In genomic region chr1:199015799-199016198, GRCh38 we compare ENCODE assay signal across 19 cellular contexts.
A peak's percentile ranks its signal among the peaks of the same experiment; 100 is the strongest.
DNase-seq lines count a peak whose midpoint lies in the region; ATAC-seq and TF ChIP-seq lines count a peak whose summit lies in the region.
"Had no signal": no experiment of that assay in that cellular context is flagged by ENCODE, and none has a peak within 500 bp of the region (broad histone marks: within the 10 kb centered on the region; RNA-seq: fewer than 3 reads in every experiment).

No MANE protein-coding gene starts in this region.

- no peak overlapping the region for H2BK120ac ChIP-seq in mesenchymal stem cell (ENCODE audit: low read depth, low read length)

- peaks cover 21% of the 10 kb centered on the region for H3K4me1 Mint-ChIP-seq in stimulated activated naive CD8-positive, alpha-beta T cell treated with anti-CD3 and anti-CD28 coated beads, Interleukin-15, amount 100 ng/mL, for 72 hours
- peaks cover 3 to 5% of the 10 kb centered on the region in 2 donors for H3K4me1 Mint-ChIP-seq in effector memory CD8-positive, alpha-beta T cell (ENCODE audit: low read depth in 2 of 2)

- peaks cover 8% of the 10 kb centered on the region; the same call in 1 of the 2 replicates for H3K36me3 ChIP-seq in KOPT-K1 (ENCODE audit: insufficient read depth, low read length)
- no peaks in the 10 kb centered on the region for H3K36me3 ChIP-seq in mesenchymal stem cell (ENCODE audit: control insufficient read depth in 1 of 2, insufficient read depth in 2 of 2, low read depth in 1 of 2, low read length in 2 of 2)
- no peaks in the 10 kb centered on the region for H3K36me3 ChIP-seq in aorta (ENCODE audit: control insufficient read depth in 1 of 2, insufficient read depth in 2 of 2, low read length in 1 of 2)

- no peak for TF ChIP-seq CTCF in foreskin keratinocyte (conservative IDR thresholded peaks at IDR 0.05)

- H3K14ac ChIP-seq in mesenchymal stem cell (ENCODE audit: low read length in 2 of 2), result no peak overlapping the region

- peak; percentile 72 for ATAC-seq in stimulated activated naive CD8-positive, alpha-beta T cell treated with anti-CD3 and anti-CD28 coated beads, Interleukin-15, Interleukin-2, amounts not matched to agents 100 U/mL and 50 U/mL, for 24 hours
- no peak for ATAC-seq in stimulated activated naive CD8-positive, alpha-beta T cell treated with anti-CD3 and anti-CD28 coated beads, Interleukin-15, amount 100 ng/mL, for 72 hours
- ATAC-seq in aorta (ENCODE audit: low FRiP score) (no peak), foreskin keratinocyte (no peak)
- ATAC-seq in effector memory CD8-positive, alpha-beta T cell (replicated peaks), result no peak
- ATAC-seq: A549 had no signal

- no peaks in the 10 kb centered on the region for H3K9me3 Mint-ChIP-seq in stimulated activated naive CD8-positive, alpha-beta T cell treated with anti-CD3 and anti-CD28 coated beads, Interleukin-15, amount 100 ng/mL, for 72 hours
- no peaks in the 10 kb centered on the region for H3K9me3 Mint-ChIP-seq in effector memory CD8-positive, alpha-beta T cell
- H3K9me3 Mint-ChIP-seq: CD4-positive, alpha-beta memory T cell had no signal

- no peak overlapping the region for H2BK5ac ChIP-seq in mesenchymal stem cell (ENCODE audit: low read depth, low read length, poor library complexity, severe bottlenecking)

- H2AK5ac ChIP-seq in mesenchymal stem cell (ENCODE audit: low read length, severe bottlenecking), result no peak overlapping the region

- H3K4me3 Mint-ChIP-seq in stimulated activated naive CD8-positive, alpha-beta T cell treated with anti-CD3 and anti-CD28 coated beads, Interleukin-15, amount 100 ng/mL, for 72 hours, result no peak overlapping the region
- no peak overlapping the region for H3K4me3 Mint-ChIP-seq in effector memory CD8-positive, alpha-beta T cell
- H3K4me3 Mint-ChIP-seq: CD4-positive, alpha-beta memory T cell had no signal

- no peak overlapping the region for H3K27ac Mint-ChIP-seq in stimulated activated naive CD8-positive, alpha-beta T cell treated with anti-CD3 and anti-CD28 coated beads, Interleukin-15, amount 100 ng/mL, for 72 hours
- H3K27ac Mint-ChIP-seq in effector memory CD8-positive, alpha-beta T cell, result no peak overlapping the region
- H3K27ac Mint-ChIP-seq: CD4-positive, alpha-beta memory T cell had no signal

- no peak overlapping the region for H3K4me3 ChIP-seq in mesenchymal stem cell (ENCODE audit: insufficient read depth in 1 of 2, low read depth in 1 of 2, low read length in 2 of 2)
- no peak overlapping the region for H3K4me3 ChIP-seq in aorta (ENCODE audit: low read length in 2 of 2)
- H3K4me3 ChIP-seq: A549 had no signal

- no peaks in the 10 kb centered on the region for H3K27me3 ChIP-seq in mesenchymal stem cell (ENCODE audit: control insufficient read depth in 1 of 2, insufficient read depth in 1 of 2, low read length in 2 of 2)
- H3K27me3 ChIP-seq in aorta (ENCODE audit: control insufficient read depth in 1 of 2, insufficient read depth in 2 of 2, low read length in 1 of 2), result no peaks in the 10 kb centered on the region
- no peaks in the 10 kb centered on the region for H3K27me3 ChIP-seq in foreskin keratinocyte

- H2BK15ac ChIP-seq in mesenchymal stem cell (ENCODE audit: low read depth, poor library complexity, severe bottlenecking), result no peak overlapping the region

- peak overlapping the region; percentile 95 for H3K27ac ChIP-seq in KOPT-K1 (ENCODE audit: low read depth, low read length, poor library complexity, severe bottlenecking)
- no peak overlapping the region for H3K27ac ChIP-seq in mesenchymal stem cell (ENCODE audit: low read length, poor library complexity, severe bottlenecking)
- H3K27ac ChIP-seq in aorta (ENCODE audit: low read depth in 1 of 2, low read length in 2 of 2), result no peak overlapping the region
- H3K27ac ChIP-seq in foreskin keratinocyte, result no peak overlapping the region
- H3K27ac ChIP-seq: A549 had no signal

- no peaks in the 10 kb centered on the region for H3K36me3 Mint-ChIP-seq in effector memory CD8-positive, alpha-beta T cell (ENCODE audit: insufficient read depth)
- H3K36me3 Mint-ChIP-seq: CD4-positive, alpha-beta memory T cell had no signal

- H2BK12ac ChIP-seq in mesenchymal stem cell (ENCODE audit: low read length in 2 of 2), result no peak overlapping the region

- H3K9me3 ChIP-seq in KOPT-K1 (ENCODE audit: insufficient read depth, low read length, poor library complexity, severe bottlenecking) (no peaks in the 10 kb centered on the region), mesenchymal stem cell (ENCODE audit: control insufficient read depth, low read length) (no peaks in the 10 kb centered on the region), aorta (ENCODE audit: control insufficient read depth, low read length) (no peaks in the 10 kb centered on the region)
- H3K9me3 ChIP-seq: A549 had no signal

- H3K4me2 ChIP-seq in mesenchymal stem cell (ENCODE audit: low read length, poor library complexity, severe bottlenecking), result no peak overlapping the region
- H3K4me2 ChIP-seq: A549 had no signal

- H3K4me1 ChIP-seq in mesenchymal stem cell (ENCODE audit: control insufficient read depth, insufficient read depth, low read depth, low read length) (no peaks in the 10 kb centered on the region), aorta (ENCODE audit: control insufficient read depth in 1 of 2, insufficient read depth in 2 of 2, low read length in 2 of 2) (no peaks in the 10 kb centered on the region), foreskin keratinocyte (no peaks in the 10 kb centered on the region)
- H3K4me1 ChIP-seq: A549 had no signal

- no peak overlapping the region for H3K18ac ChIP-seq in mesenchymal stem cell (ENCODE audit: low read depth in 1 of 2, low read length in 2 of 2)

- WGBS in mesenchymal stem cell, result 88% methylated on average over 2 of the region's 2 CpGs
- WGBS in aorta, 2 donors, result 90 to 98% methylated on average over 2 of the region's 2 CpGs

- H3K23ac ChIP-seq in mesenchymal stem cell (ENCODE audit: low read length in 2 of 2), result no peak overlapping the region

- no peak for DNase-seq in stimulated activated naive CD8-positive, alpha-beta T cell treated with anti-CD3 and anti-CD28 coated beads, Interleukin-15, Interleukin-2, amounts not matched to agents 100 U/mL and 50 U/mL, for 24 hours
- DNase-seq in stimulated activated naive CD8-positive, alpha-beta T cell treated with anti-CD3 and anti-CD28 coated beads, Interleukin-15, amount 100 ng/mL, for 72 hours, result no peak
- DNase-seq in mesenchymal stem cell (no peak), aorta (no peak), foreskin keratinocyte (no peak)
- DNase-seq in effector memory CD8-positive, alpha-beta T cell, result no peak
- DNase-seq: 8988T; ACHN; AML-193; C1 segment of cervical spinal cord; Calu3; CD4-positive, alpha-beta memory T cell; COR-L47; DMS53; DMS79 treated with DMSO at 0.1 percent for 48 hours; H7; HCEC 1CT had no signal

- no peak overlapping the region for H3K4ac ChIP-seq in mesenchymal stem cell (ENCODE audit: low read depth in 1 of 2, low read length in 2 of 2)

- intact Hi-C loops in aorta (cut with DNase I), result no loop called here

- H4K91ac ChIP-seq in mesenchymal stem cell (ENCODE audit: low read length), result peak overlapping the region; percentile 50

- H4K8ac ChIP-seq in mesenchymal stem cell (ENCODE audit: low read length), result no peak overlapping the region

- H3K9ac ChIP-seq in mesenchymal stem cell (ENCODE audit: low read length), result no peak overlapping the region

- H3K27me3 Mint-ChIP-seq in stimulated activated naive CD8-positive, alpha-beta T cell treated with anti-CD3 and anti-CD28 coated beads, Interleukin-15, amount 100 ng/mL, for 72 hours, result no peaks in the 10 kb centered on the region
- H3K27me3 Mint-ChIP-seq in effector memory CD8-positive, alpha-beta T cell, result no peaks in the 10 kb centered on the region
- H3K27me3 Mint-ChIP-seq: CD4-positive, alpha-beta memory T cell had no signal

- H2AFZ ChIP-seq in mesenchymal stem cell (ENCODE audit: low read depth, low read length), result no peak overlapping the region

- no peaks in the 10 kb centered on the region for H3K79me1 ChIP-seq in mesenchymal stem cell (replicated peaks; ENCODE audit: low read length, poor library complexity, severe bottlenecking)
